13 cellular contexts compared by ENCODE assay signal in the genomic region with DNA sequence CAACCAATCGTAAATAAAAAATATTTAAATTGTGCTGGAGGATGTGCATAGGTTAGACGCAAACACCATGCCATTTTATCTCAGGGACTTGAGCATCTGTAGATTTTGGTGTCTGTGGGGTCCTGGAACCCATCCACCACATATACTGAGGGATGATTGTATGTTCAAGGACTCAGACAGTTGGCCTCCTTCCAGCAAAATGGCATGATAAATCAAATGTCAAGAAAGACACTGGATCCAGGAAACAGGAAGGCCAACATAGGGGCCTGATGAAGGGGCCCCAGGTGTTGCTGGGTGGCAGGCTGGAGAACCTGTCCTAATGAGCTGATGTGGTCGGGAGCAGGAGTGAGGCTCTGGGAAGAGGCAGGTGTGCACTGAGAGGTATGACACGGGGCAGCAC.
"Had no signal": no experiment of that assay in that cellular context is flagged by ENCODE, and none has a peak within 500 bp of the region (broad histone marks: within the 10 kb centered on the region; RNA-seq: fewer than 3 reads in every experiment).

No MANE protein-coding gene starts in this region.

- H3K4me3 ChIP-seq: gastroesophageal sphincter, hepatocyte, psoas muscle, right lobe of liver, transverse colon had no signal

- H3K27ac ChIP-seq: gastroesophageal sphincter, hepatocyte, psoas muscle, right lobe of liver, transverse colon had no signal

- DNase-seq: activated CD4-positive, alpha-beta T cell treated with anti-CD3 and anti-CD28 coated beads, Interleukin-2, amount 50 U/mL, for 1 hour; amniotic stem cell; effector memory CD4-positive, alpha-beta T cell; left ventricle myocardium superior; mesendoderm; nephron progenitor cell; psoas muscle; right lobe of liver; stimulated activated CD4-positive, alpha-beta T cell treated with anti-CD3 and anti-CD28 coated beads, Interleukin-2, amount 100 ng/mL, for 24 hours; stimulated activated naive B cell treated with anti-CD40 and anti-IgM and Interleukin-4, amounts not matched to agents 10 μg/mL and 1 μg/mL and 100 μg/mL, for 72 hours; transverse colon had no signal

- H3K4me1 ChIP-seq: psoas muscle, right lobe of liver, transverse colon had no signal

- H3K27me3 ChIP-seq: gastroesophageal sphincter, hepatocyte, right lobe of liver, transverse colon had no signal

- H3K4me2 ChIP-seq: hepatocyte had no signal

- H2AFZ ChIP-seq: hepatocyte had no signal

- ATAC-seq: gastroesophageal sphincter; left ventricle myocardium superior; psoas muscle; right lobe of liver; stimulated activated naive B cell treated with anti-CD40 and anti-IgM and Interleukin-4, amounts not matched to agents 10 μg/mL and 1 μg/mL and 100 μg/mL, for 72 hours had no signal

- H3K36me3 ChIP-seq: gastroesophageal sphincter, right lobe of liver, transverse colon had no signal

- H3K79me2 ChIP-seq: hepatocyte had no signal

- H3K9me3 ChIP-seq: gastroesophageal sphincter, psoas muscle, right lobe of liver, transverse colon had no signal
